Comparison of ENCODE assay signal across 8 cellular contexts in genomic region chr12:124774462-124775167, GRCh38.
DNase-seq lines count a peak whose midpoint lies in the region; ATAC-seq and TF ChIP-seq lines count a peak whose summit lies in the region.

No MANE protein-coding gene starts in this region.

- no peak overlapping the region for H3K23ac ChIP-seq in H9 (ENCODE audit: insufficient read length, low read depth, low read length)

- peak overlapping the region; percentile 89 for H3K4me2 ChIP-seq in MM.1S (ENCODE audit: low read depth, low read length)
- H3K4me2 ChIP-seq in SK-N-SH = no peak overlapping the region
- H3K4me2 ChIP-seq in H9 (ENCODE audit: insufficient read depth, insufficient read length, low read length) = no peak overlapping the region

- H3K9me3 ChIP-seq in MM.1S (replicated peaks; ENCODE audit: insufficient read depth, low read length) (no peaks in the 10 kb centered on the region), SK-N-SH (no peaks in the 10 kb centered on the region), H9 (ENCODE audit: control insufficient read depth, low read depth, low read length) (no peaks in the 10 kb centered on the region)

- no peak overlapping the region for H4K5ac ChIP-seq in H9 (ENCODE audit: insufficient read length, low read depth, low read length)

- H3K27ac Mint-ChIP-seq in H9 = no peak overlapping the region; a peak in 1 of 7 replicates

- TF ChIP-seq CTCF in GM06990 (IDR thresholded peaks at IDR 0.05; ENCODE audit: insufficient read depth, low read length, poor library complexity, severe bottlenecking) = no peak
- TF ChIP-seq CTCF in MM.1S (IDR thresholded peaks at IDR 0.05; ENCODE audit: low read length) = 0 out of 2 replicates have a peak, but pooled peaks have one; percentile 5
- no peak for TF ChIP-seq CTCF in SK-N-SH (IDR thresholded peaks at IDR 0.05)
- no peak for TF ChIP-seq CTCF in H9 (conservative IDR thresholded peaks at IDR 0.05)

- H4K8ac ChIP-seq in H9 (replicated peaks; ENCODE audit: insufficient read length, low read depth, low read length) = no peak overlapping the region

- H3K4me1 Mint-ChIP-seq in H9 = peaks cover 14 to 18% of the 10 kb centered on the region in 2 experiments

- H3K9me2 ChIP-seq in MM.1S (replicated peaks; ENCODE audit: insufficient read depth, low read length) = no peaks in the 10 kb centered on the region
- H3K9me2 ChIP-seq in SK-N-SH = no peaks in the 10 kb centered on the region

- DNase-seq in GM06990 (ENCODE audit: extremely low read depth, insufficient read length) (peak; percentile 92), MM.1S (peak; percentile 67), germinal center (ENCODE audit: low spot score) (peak; percentile 48), SK-N-SH (no peak), H9 (no peak)
- peak; percentile 83 to 87 for DNase-seq in activated T-cell treated with anti-CD3 and anti-CD28 coated beads, Interleukin-2, amount 50 U/mL, for 48 hours
- peak; percentile 89 for DNase-seq in stimulated activated CD4-positive, alpha-beta T cell treated with anti-CD3 and anti-CD28 coated beads, Interleukin-15, amount 100 ng/mL, for 24 hours

- H3K27me3 ChIP-seq in GM06990 (replicated peaks; ENCODE audit: control insufficient read depth, insufficient read depth, low read length) (no peaks in the 10 kb centered on the region), MM.1S (replicated peaks; ENCODE audit: insufficient read depth, low read length) (no peaks in the 10 kb centered on the region), SK-N-SH (ENCODE audit: insufficient read depth) (no peaks in the 10 kb centered on the region), H9 (ENCODE audit: insufficient read depth, low read length) (no peaks in the 10 kb centered on the region)

- H3K36me3 Mint-ChIP-seq in H9 (ENCODE audit: insufficient read depth in 1 of 3, low read depth in 3 of 3) = peaks cover 0 to 4% (median 3%) of the 10 kb centered on the region in 3 experiments; a peak in 2 of 7 replicates

- H3K18ac ChIP-seq in H9 (ENCODE audit: insufficient read length, low read depth, low read length) = no peak overlapping the region

- H3K79me2 ChIP-seq in MM.1S (ENCODE audit: low read length) = no peaks in the 10 kb centered on the region
- no peaks in the 10 kb centered on the region for H3K79me2 ChIP-seq in SK-N-SH (ENCODE audit: insufficient read depth)
- H3K79me2 ChIP-seq in H9 (ENCODE audit: insufficient read depth, low read length) = no peaks in the 10 kb centered on the region

- H3K4me3 ChIP-seq in GM06990 (replicated peaks; ENCODE audit: low read depth, low read length) (peak overlapping the region; percentile 39), MM.1S (ENCODE audit: low read length) (peak overlapping the region; percentile 57), SK-N-SH (ENCODE audit: low read depth in 2 of 2, low read length in 1 of 2) (no peak overlapping the region)

- no peak overlapping the region for H4K91ac ChIP-seq in H9 (ENCODE audit: insufficient read length, low read depth, low read length)

- H3K56ac ChIP-seq in H9 (ENCODE audit: insufficient read length, low read depth, low read length) = no peak overlapping the region

- no peak overlapping the region for H3K4ac ChIP-seq in H9 (ENCODE audit: low read depth, low read length)

- H2BK5ac ChIP-seq in H9 (ENCODE audit: insufficient read length, low read length) = no peak overlapping the region

- whole genome bisulfite sequencing in SK-N-SH (ENCODE audit: low lambda C conversion rate) = 85% methylated on average over 15 of the region's 15 CpGs
- no CpG with 5 or more reads among the region's 15 CpGs for WGBS in H9 (ENCODE audit: extremely low coverage, insufficient read length, low lambda C conversion rate)

- POLR2A ChIA-PET in SK-N-SH (lab: Yijun Ruan, JAX) = no interaction called here

- no peaks in the 10 kb centered on the region for H3K23me2 ChIP-seq in H9 (ENCODE audit: insufficient read length, low read depth, low read length, poor library complexity, severe bottlenecking)

- no peak overlapping the region for H2BK12ac ChIP-seq in H9 (ENCODE audit: insufficient read length, low read depth, low read length)

- H3K9me3 Mint-ChIP-seq in H9 = peaks cover 3% of the 10 kb centered on the region in 2 experiments; a peak in 2 of 5 replicates

- CTCF ChIA-PET in SK-N-SH (lab: Yijun Ruan, JAX) = interaction anchor here (1.4 kb wide), 1 partner anchor 742 kb away, joined by 5 read pairs; no protein-coding TSS in a partner anchor

- H2BK20ac ChIP-seq in H9 (ENCODE audit: low read depth, low read length, poor library complexity, severe bottlenecking) = no peak overlapping the region

- H2AFZ ChIP-seq in MM.1S (ENCODE audit: low read length) (peak overlapping the region; percentile 85), SK-N-SH (ENCODE audit: low read depth) (no peak overlapping the region), H9 (ENCODE audit: low read length) (no peak overlapping the region)

- no peak for TF ChIP-seq RAD21 in SK-N-SH (IDR thresholded peaks at IDR 0.05; ENCODE audit: low read length)

- peaks cover 20% of the 10 kb centered on the region for H3F3A ChIP-seq in MM.1S (ENCODE audit: insufficient read depth, low read length)
- no peaks in the 10 kb centered on the region for H3F3A ChIP-seq in SK-N-SH (replicated peaks; ENCODE audit: insufficient read depth)

- peak overlapping the region; percentile 78 for H3K27ac ChIP-seq in MM.1S (ENCODE audit: low read length)
- H3K27ac ChIP-seq in SK-N-SH (ENCODE audit: low read depth in 2 of 2, low read length in 1 of 2) = no peak overlapping the region
- H3K27ac ChIP-seq in H9 (ENCODE audit: insufficient read length, low read depth, low read length) = no peak overlapping the region

- H2BK120ac ChIP-seq in H9 (ENCODE audit: low read depth, low read length, poor library complexity, severe bottlenecking) = no peak overlapping the region

- H3K14ac ChIP-seq in H9 (ENCODE audit: insufficient read depth, low read length) = no peak overlapping the region

- H2BK15ac ChIP-seq in H9 (ENCODE audit: low read depth, low read length) = no peak overlapping the region

- peak; percentile 79 for ATAC-seq in GM21723 (IDR thresholded peaks at IDR 0.05; ENCODE audit: unreplicated experiment)

- H3K79me1 ChIP-seq in H9 (ENCODE audit: insufficient read depth, low read depth, low read length, poor library complexity, severe bottlenecking) = no peaks in the 10 kb centered on the region

- peak overlapping the region; percentile 27; the same call in 1 of the 2 replicates for H3K9ac ChIP-seq in MM.1S (ENCODE audit: low read length)
- no peak overlapping the region for H3K9ac ChIP-seq in SK-N-SH
- H3K9ac ChIP-seq in H9 (ENCODE audit: extremely low read depth, insufficient read length, low read length) = no peak overlapping the region

- H3K27me3 Mint-ChIP-seq in H9 (ENCODE audit: low read depth) = peaks cover 26% of the 10 kb centered on the region

- no peak overlapping the region for H3K4me3 Mint-ChIP-seq in H9

- H3K36me3 ChIP-seq in GM06990 (ENCODE audit: control insufficient read depth, insufficient read depth, low read length) = peaks cover 4% of the 10 kb centered on the region
- no peaks in the 10 kb centered on the region for H3K36me3 ChIP-seq in MM.1S (replicated peaks; ENCODE audit: insufficient read depth, low read length)
- no peaks in the 10 kb centered on the region for H3K36me3 ChIP-seq in SK-N-SH (replicated peaks in 1 of 2; ENCODE audit: control insufficient read depth in 1 of 2, insufficient read depth in 2 of 2, low read length in 1 of 2)

- TF ChIP-seq EP300 in SK-N-SH (IDR thresholded peaks at IDR 0.05; ENCODE audit: borderline replicate concordance in 1 of 2, low read depth in 1 of 2, low read length in 1 of 2) = no peak

- H3T11ph ChIP-seq in H9 (ENCODE audit: low read length) = no peak overlapping the region

- H3K4me1 ChIP-seq in MM.1S (ENCODE audit: low read length) (0 out of 2 replicates have a peak, but pooled peaks cover 2% of the 10 kb centered on the region), SK-N-SH (ENCODE audit: control insufficient read depth in 1 of 2, insufficient read depth in 2 of 2, low read depth in 1 of 2, low read length in 1 of 2) (peaks cover 4 to 9% of the 10 kb centered on the region in 2 experiments; a peak in 2 of 4 replicates), H9 (ENCODE audit: insufficient read depth, low read length) (no peaks in the 10 kb centered on the region; the same call in 1 of the 2 replicates)

- no peaks in the 10 kb centered on the region for H4K20me1 ChIP-seq in MM.1S (ENCODE audit: insufficient read depth, low read length)
- no peaks in the 10 kb centered on the region for H4K20me1 ChIP-seq in SK-N-SH (ENCODE audit: insufficient read depth)
- no peaks in the 10 kb centered on the region for H4K20me1 ChIP-seq in H9 (ENCODE audit: control insufficient read depth, insufficient read depth, insufficient read length)

- H2AK5ac ChIP-seq in H9 (ENCODE audit: insufficient read length, low read length) = no peak overlapping the region

TF ChIP-seq in SK-N-SH, 30 proteins besides CTCF, POLR2A, EP300 and RAD21:
- no peak for TF ChIP-seq RCOR1 (IDR thresholded peaks at IDR 0.05; ENCODE audit: low read length)

Comparison
In these comparisons a context has a peak if more than half of its experiments do, and no peak if none do; other contexts are left out.
1. DNase-seq: peak in GM06990 (single experiment), MM.1S (single experiment), activated T-cell treated with anti-CD3 and anti-CD28 coated beads, Interleukin-2, amount 50 U/mL, for 48 hours (2 of 2), germinal center (single experiment) and stimulated activated CD4-positive, alpha-beta T cell treated with anti-CD3 and anti-CD28 coated beads, Interleukin-15, amount 100 ng/mL, for 24 hours (single experiment); none in SK-N-SH (single experiment) and H9 (single experiment).
2. H3K4me3 ChIP-seq: peak in GM06990 (single experiment) and MM.1S (single experiment); none in SK-N-SH (0 of 2).